In the genomic region with DNA sequence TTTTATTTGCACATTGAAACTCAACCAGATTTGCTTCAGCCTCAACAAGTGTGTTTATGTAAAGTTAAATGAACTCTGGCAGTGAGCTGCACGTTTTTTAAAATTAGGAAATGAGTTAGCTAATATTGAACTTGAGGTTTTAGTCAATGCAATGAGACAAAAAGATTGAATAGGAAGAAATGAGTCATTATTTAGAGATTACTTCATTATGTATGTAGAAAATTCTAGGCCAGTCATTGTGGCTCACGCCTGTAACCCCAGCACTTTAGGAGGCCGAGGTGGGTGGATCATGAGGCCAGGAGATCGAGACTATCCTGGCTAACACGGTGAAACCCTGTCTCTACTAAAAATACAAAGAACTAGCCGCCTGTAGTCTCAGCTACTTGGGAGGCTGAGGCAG, we compare ENCODE assay signal across 16 cellular contexts. TPM values are rescaled to one million over a fixed set of nuclear protein-coding genes. Genes with fewer than 3 reads are reported as not detected.
DNase-seq lines count a peak whose midpoint lies in the region; ATAC-seq lines count a peak whose summit lies in the region.
"Had no signal": no experiment of that assay in that cellular context is flagged by ENCODE, and none has a peak within 500 bp of the region (broad histone marks: within the 10 kb centered on the region; RNA-seq: fewer than 3 reads in every experiment).

No MANE protein-coding gene starts in this region.

- peaks cover 4% of the 10 kb centered on the region for H3K4me1 ChIP-seq in HAP-1
- H3K4me1 ChIP-seq: adrenal gland had no signal

- H3K9me3 Mint-ChIP-seq in activated CD4-positive, alpha-beta memory T cell treated with anti-CD3 and anti-CD28 coated beads for 36 hours = peaks cover 5% of the 10 kb centered on the region

- H3K36me3 Mint-ChIP-seq in activated CD4-positive, alpha-beta memory T cell treated with anti-CD3 and anti-CD28 coated beads for 36 hours = peaks cover 2% of the 10 kb centered on the region

- H3K4me3 Mint-ChIP-seq in activated CD4-positive, alpha-beta memory T cell treated with anti-CD3 and anti-CD28 coated beads for 36 hours = no peak overlapping the region

- H3K36me3 ChIP-seq in HAP-1 (replicated peaks) = no peaks in the 10 kb centered on the region
- H3K36me3 ChIP-seq: adrenal gland, heart left ventricle had no signal

- CTCF ChIA-PET in activated CD4-positive, alpha-beta memory T cell treated with anti-CD3 and anti-CD28 coated beads for 36 hours (lab: Charles Lee) = interaction anchor here (2.0 kb wide), 1 partner anchor 19 kb away, joined by 5 read pairs; no protein-coding TSS in a partner anchor

- H3K27me3 ChIP-seq in HAP-1 (ENCODE audit: low read depth) = peaks cover 6% of the 10 kb centered on the region; the same call in 1 of the 2 replicates

- no peaks in the 10 kb centered on the region for H3K9me3 ChIP-seq in HAP-1
- H3K9me3 ChIP-seq: adrenal gland had no signal

- in situ Hi-C loops in HAP-1 (cut with MboI; ENCODE audit: low sequenced_read_pairs) = no loop called here

- ATAC-seq in GM19035 (IDR thresholded peaks at IDR 0.05; ENCODE audit: unreplicated experiment) = no peak
- ATAC-seq: heart left ventricle, SK-N-SH treated with all-trans-retinoic acid at 6 μM for 48 hours had no signal

- intact Hi-C loops in activated CD4-positive, alpha-beta memory T cell treated with anti-CD3 and anti-CD28 coated beads for 36 hours (cut with micrococcal nuclease) = loop anchor here (1.0 kb wide), 1 partner anchor 12 kb away; no protein-coding TSS in a partner anchor

- peak; percentile 42 to 51 for DNase-seq in activated CD4-positive, alpha-beta T cell treated with anti-CD3 and anti-CD28 coated beads, Interleukin-2, amount 50 U/mL, for 48 hours
- DNase-seq in activated CD4-positive, alpha-beta T cell treated with anti-CD3 and anti-CD28 coated beads for 1 hour = no peak
- DNase-seq in H4 (ENCODE audit: low spot score) = peak; percentile 32
- peak; percentile 76 for DNase-seq in activated CD4-positive, alpha-beta memory T cell treated with anti-CD3 and anti-CD28 coated beads for 36 hours
- DNase-seq in glomerular visceral epithelial cell (ENCODE audit: extremely low spot score) = peak; percentile 50
- no peak for DNase-seq in HAP-1 (ENCODE audit: low spot score in 2 of 2)
- no peak for DNase-seq in NCI-H345 treated with DMSO at 0.1 percent for 48 hours (lab: John Stamatoyannopoulos, UW; ENCODE audit: unreplicated experiment)
- DNase-seq: ACHN, adrenal gland, DMS153, heart left ventricle, NCI-H748 treated with DMSO at 0.1 percent for 48 hours had no signal

- POLR2A ChIA-PET in activated CD4-positive, alpha-beta memory T cell treated with anti-CD3 and anti-CD28 coated beads for 36 hours (lab: Charles Lee) = interaction anchor here (0.6 to 1.1 kb wide), 4 partner anchors 12 to 665 kb away, joined by 3 read pairs; no protein-coding TSS in a partner anchor

- H3K4me3 ChIP-seq in HAP-1 = no peak overlapping the region
- H3K4me3 ChIP-seq: adrenal gland, heart left ventricle, smooth muscle cell had no signal

- H3K27ac Mint-ChIP-seq in activated CD4-positive, alpha-beta memory T cell treated with anti-CD3 and anti-CD28 coated beads for 36 hours = no peak overlapping the region

- peaks cover 37% of the 10 kb centered on the region for H3K4me1 Mint-ChIP-seq in activated CD4-positive, alpha-beta memory T cell treated with anti-CD3 and anti-CD28 coated beads for 36 hours (ENCODE audit: low read depth)

- H3K27me3 Mint-ChIP-seq in activated CD4-positive, alpha-beta memory T cell treated with anti-CD3 and anti-CD28 coated beads for 36 hours = peaks cover 27% of the 10 kb centered on the region

RNA-seq across cellular contexts. Expression of gene CD70, which starts 22.8 kb away (rescaled TPM):
- total RNA-seq in H4 (2014; rRNA removed; shearing (Covaris generic)) = 0.12 TPM in 1 of 2 replicates, not detected in the other
- total RNA-seq in activated CD4-positive, alpha-beta memory T cell treated with anti-CD3 and anti-CD28 coated beads for 36 hours = 10 to 100 TPM in 1 of 2 experiments, 1 to 10 TPM in 1; 8.4 to 10.7 TPM
- total RNA-seq: lower leg skin had no signal

RNA-seq across cellular contexts. Expression of gene TNFSF14, which starts 56.2 kb away (rescaled TPM):
- 0.04 TPM in 1 of 2 replicates, not detected in the other for total RNA-seq in H4 (2014; rRNA removed; shearing (Covaris generic))
- total RNA-seq in activated CD4-positive, alpha-beta memory T cell treated with anti-CD3 and anti-CD28 coated beads for 36 hours = 10 to 100 TPM; 36.5 to 38.6 TPM
- total RNA-seq: smooth muscle cell had no signal

Comparison
In these comparisons a context has a peak if more than half of its experiments do, and no peak if none do; other contexts are left out.
1. DNase-seq: peak in activated CD4-positive, alpha-beta T cell treated with anti-CD3 and anti-CD28 coated beads, Interleukin-2, amount 50 U/mL, for 48 hours (2 of 2), H4 (single experiment), activated CD4-positive, alpha-beta memory T cell treated with anti-CD3 and anti-CD28 coated beads for 36 hours (single experiment) and glomerular visceral epithelial cell (single experiment); none in activated CD4-positive, alpha-beta T cell treated with anti-CD3 and anti-CD28 coated beads for 1 hour (single experiment), HAP-1 (0 of 2) and NCI-H345 treated with DMSO at 0.1 percent for 48 hours (single experiment).
2. RNA of gene TNFSF14, which starts 56.2 kb away (total RNA-seq): 36.5 to 38.6 TPM in activated CD4-positive, alpha-beta memory T cell treated with anti-CD3 and anti-CD28 coated beads for 36 hours; 0.04 TPM in H4; every median in the first group is over 10 times any median in the second.